Comparison of ENCODE assay signal across 1 cellular context in the genomic region with DNA sequence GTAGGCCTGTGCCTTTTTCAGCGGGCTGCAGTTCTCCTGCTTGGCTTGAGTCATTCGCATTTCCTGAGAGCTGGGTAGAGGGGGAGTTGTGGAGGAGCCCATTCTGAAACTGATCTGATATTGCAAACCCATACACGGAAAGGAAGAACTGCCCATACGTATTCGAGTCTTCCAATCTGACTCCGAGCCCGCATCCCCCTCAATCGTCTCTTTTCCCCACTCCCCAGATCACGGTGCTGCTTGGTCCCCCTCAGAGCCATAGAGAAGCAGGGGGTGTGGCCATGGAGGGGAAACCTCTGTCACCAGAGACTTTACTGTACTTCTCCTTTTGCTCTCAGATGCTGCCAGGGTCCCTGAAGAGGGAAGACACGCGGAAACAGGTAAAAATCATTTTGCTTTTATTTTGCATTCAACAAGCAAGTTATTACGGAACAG.
TF ChIP-seq lines count a peak whose summit lies in the region.

A gene (plus strand): TSS at position 337 of the 435 bp plus-strand sequence. CDS start 2,854 bp downstream, outside the sequence.

TF ChIP-seq in H1, 55 proteins besides CTCF, POLR2A, EP300 and RAD21 (continued from another document):
- TF ChIP-seq CTBP2 (IDR thresholded peaks at IDR 0.05; ENCODE audit: borderline replicate concordance, insufficient read depth, insufficient read length, low read length) (no peak), SIN3A (conservative IDR thresholded peaks at IDR 0.05 in 1 of 2, IDR thresholded peaks at IDR 0.05 in 1 of 2; ENCODE audit: low read depth in 1 of 2, low read length in 2 of 2) (no peak), RXRA (IDR thresholded peaks at IDR 0.05; ENCODE audit: insufficient read depth, low read depth, low read length) (no peak), TEAD4 (IDR thresholded peaks at IDR 0.05; ENCODE audit: low read depth, low read length) (no peak), CBX8 (IDR thresholded peaks at IDR 0.05; ENCODE audit: borderline replicate concordance, low read depth, low read length) (no peak), NRF1 (IDR thresholded peaks at IDR 0.05; ENCODE audit: low read depth, low read length) (no peak), GTF2F1 (IDR thresholded peaks at IDR 0.05; ENCODE audit: borderline replicate concordance, low read depth, low read length) (no peak), CBX5 (IDR thresholded peaks at IDR 0.05; ENCODE audit: low read depth, low read length) (no peak), FOSL1 (IDR thresholded peaks at IDR 0.05; ENCODE audit: insufficient read depth, low read depth, low read length) (no peak), RNF2 (IDR thresholded peaks at IDR 0.05; ENCODE audit: borderline replicate concordance, low read depth, low read length, missing control alignments, poor library complexity, severe bottlenecking) (no peak), ASH2L (IDR thresholded peaks at IDR 0.05; ENCODE audit: low read length) (no peak)
- TF ChIP-seq, protein P1, sequence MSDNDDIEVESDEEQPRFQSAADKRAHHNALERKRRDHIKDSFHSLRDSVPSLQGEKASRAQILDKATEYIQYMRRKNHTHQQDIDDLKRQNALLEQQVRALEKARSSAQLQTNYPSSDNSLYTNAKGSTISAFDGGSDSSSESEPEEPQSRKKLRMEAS (IDR thresholded peaks at IDR 0.05): no peak
- TF ChIP-seq, protein P2, sequence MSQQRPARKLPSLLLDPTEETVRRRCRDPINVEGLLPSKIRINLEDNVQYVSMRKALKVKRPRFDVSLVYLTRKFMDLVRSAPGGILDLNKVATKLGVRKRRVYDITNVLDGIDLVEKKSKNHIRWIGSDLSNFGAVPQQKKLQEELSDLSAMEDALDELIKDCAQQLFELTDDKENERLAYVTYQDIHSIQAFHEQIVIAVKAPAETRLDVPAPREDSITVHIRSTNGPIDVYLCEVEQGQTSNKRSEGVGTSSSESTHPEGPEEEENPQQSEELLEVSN (IDR thresholded peaks at IDR 0.05): no peak
- TF ChIP-seq, protein P3, sequence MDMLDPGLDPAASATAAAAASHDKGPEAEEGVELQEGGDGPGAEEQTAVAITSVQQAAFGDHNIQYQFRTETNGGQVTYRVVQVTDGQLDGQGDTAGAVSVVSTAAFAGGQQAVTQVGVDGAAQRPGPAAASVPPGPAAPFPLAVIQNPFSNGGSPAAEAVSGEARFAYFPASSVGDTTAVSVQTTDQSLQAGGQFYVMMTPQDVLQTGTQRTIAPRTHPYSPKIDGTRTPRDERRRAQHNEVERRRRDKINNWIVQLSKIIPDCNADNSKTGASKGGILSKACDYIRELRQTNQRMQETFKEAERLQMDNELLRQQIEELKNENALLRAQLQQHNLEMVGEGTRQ (IDR thresholded peaks at IDR 0.05; ENCODE audit: low read length): no peak
